In the genomic region with DNA sequence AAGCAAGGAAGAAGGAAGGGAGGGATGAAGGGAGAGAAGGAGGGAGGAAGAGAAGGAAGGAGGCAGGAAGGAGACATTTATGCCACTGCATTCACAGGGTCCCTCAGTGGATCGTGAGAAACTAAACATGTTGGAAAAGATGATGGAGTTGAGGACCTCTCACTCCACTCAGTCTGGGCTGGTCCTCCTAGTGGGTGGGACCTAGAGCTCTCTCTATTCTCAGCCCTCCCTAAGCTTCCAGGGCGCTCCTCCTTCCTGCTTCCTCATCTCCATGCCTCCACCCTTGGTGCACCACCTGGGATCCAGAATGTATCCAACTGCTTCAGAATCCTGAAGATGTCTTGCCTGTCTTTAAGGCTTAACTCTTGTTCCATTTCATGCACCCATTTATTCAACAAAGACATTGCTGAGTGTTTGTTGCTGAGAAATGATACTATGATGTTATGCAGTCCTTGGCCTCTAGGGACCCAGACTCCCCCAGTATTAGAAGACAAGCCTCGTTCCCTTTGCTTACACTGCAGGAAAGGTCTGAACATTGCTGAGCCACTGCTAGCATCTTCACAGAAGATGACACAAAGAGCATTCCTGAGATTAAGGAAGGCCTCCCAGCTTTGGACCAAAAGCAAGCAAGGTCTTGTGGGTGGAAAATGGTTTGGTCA, we compare ENCODE assay signal across 1 cellular context.
TF ChIP-seq lines count a peak whose summit lies in the region.

No MANE protein-coding gene starts in this region.

TF ChIP-seq in GM12878, 131 proteins besides CTCF, POLR2A, EP300 and RAD21 (continued from another document):
- TF ChIP-seq, protein P1, sequence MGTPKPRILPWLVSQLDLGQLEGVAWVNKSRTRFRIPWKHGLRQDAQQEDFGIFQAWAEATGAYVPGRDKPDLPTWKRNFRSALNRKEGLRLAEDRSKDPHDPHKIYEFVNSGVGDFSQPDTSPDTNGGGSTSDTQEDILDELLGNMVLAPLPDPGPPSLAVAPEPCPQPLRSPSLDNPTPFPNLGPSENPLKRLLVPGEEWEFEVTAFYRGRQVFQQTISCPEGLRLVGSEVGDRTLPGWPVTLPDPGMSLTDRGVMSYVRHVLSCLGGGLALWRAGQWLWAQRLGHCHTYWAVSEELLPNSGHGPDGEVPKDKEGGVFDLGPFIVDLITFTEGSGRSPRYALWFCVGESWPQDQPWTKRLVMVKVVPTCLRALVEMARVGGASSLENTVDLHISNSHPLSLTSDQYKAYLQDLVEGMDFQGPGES (IDR thresholded peaks at IDR 0.05), result no peak
- no peak for TF ChIP-seq DPF2 (IDR thresholded peaks at IDR 0.05)
- TF ChIP-seq, protein P2, sequence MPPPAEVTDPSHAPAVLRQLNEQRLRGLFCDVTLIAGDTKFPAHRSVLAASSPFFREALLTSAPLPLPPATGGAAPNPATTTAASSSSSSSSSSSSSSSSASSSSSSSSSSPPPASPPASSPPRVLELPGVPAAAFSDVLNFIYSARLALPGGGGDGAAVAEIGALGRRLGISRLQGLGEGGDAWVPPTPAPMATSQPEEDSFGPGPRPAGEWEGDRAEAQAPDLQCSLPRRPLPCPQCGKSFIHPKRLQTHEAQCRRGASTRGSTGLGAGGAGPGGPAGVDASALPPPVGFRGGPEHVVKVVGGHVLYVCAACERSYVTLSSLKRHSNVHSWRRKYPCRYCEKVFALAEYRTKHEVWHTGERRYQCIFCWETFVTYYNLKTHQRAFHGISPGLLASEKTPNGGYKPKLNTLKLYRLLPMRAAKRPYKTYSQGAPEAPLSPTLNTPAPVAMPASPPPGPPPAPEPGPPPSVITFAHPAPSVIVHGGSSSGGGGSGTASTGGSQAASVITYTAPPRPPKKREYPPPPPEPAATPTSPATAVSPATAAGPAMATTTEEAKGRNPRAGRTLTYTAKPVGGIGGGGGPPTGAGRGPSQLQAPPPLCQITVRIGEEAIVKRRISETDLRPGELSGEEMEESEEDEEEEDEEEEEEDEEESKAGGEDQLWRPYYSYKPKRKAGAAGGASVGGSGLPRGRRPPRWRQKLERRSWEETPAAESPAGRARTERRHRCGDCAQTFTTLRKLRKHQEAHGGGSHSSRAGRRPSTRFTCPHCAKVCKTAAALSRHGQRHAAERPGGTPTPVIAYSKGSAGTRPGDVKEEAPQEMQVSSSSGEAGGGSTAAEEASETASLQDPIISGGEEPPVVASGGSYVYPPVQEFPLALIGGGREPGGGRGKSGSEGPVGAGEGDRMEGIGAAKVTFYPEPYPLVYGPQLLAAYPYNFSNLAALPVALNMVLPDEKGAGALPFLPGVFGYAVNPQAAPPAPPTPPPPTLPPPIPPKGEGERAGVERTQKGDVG (CRISPR knock-in tag; IDR thresholded peaks at IDR 0.05), result no peak
- no peak for TF ChIP-seq YY1 (IDR thresholded peaks at IDR 0.05; ENCODE audit: low read depth, low read length)
- TF ChIP-seq, protein P3, sequence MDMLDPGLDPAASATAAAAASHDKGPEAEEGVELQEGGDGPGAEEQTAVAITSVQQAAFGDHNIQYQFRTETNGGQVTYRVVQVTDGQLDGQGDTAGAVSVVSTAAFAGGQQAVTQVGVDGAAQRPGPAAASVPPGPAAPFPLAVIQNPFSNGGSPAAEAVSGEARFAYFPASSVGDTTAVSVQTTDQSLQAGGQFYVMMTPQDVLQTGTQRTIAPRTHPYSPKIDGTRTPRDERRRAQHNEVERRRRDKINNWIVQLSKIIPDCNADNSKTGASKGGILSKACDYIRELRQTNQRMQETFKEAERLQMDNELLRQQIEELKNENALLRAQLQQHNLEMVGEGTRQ (IDR thresholded peaks at IDR 0.05; ENCODE audit: borderline replicate concordance, low read depth, low read length), result no peak
